In genomic region chr2:216034065-216034464, GRCh38 we compare ENCODE assay signal across 8 cellular contexts. TPM values are rescaled to one million over a fixed set of nuclear protein-coding genes. Genes with fewer than 3 reads are reported as not detected.
DNase-seq lines count a peak whose midpoint lies in the region; ATAC-seq, FAIRE-seq and TF ChIP-seq lines count a peak whose summit lies in the region.

No MANE protein-coding gene starts in this region.

- H3K4me1 ChIP-seq in left lung: peaks cover 0 to 5% of the 10 kb centered on the region in 2 donors

- H3K36me3 ChIP-seq in left lung: peaks cover 0 to 27% of the 10 kb centered on the region in 2 donors

- no peak overlapping the region for H3K27ac Mint-ChIP-seq in central memory CD8-positive, alpha-beta T cell (ENCODE audit: low read depth)

- H3K4me1 Mint-ChIP-seq in central memory CD8-positive, alpha-beta T cell: no peaks in the 10 kb centered on the region

- H3K9me3 ChIP-seq in left lung: no peaks in the 10 kb centered on the region

- intact Hi-C loops in left lung (cut with DNase I): no loop called here

- H3K27ac ChIP-seq in left lung: no peak overlapping the region

- DNase-seq in HEK293T (ENCODE audit: extremely low spot score): peak; percentile 76
- DNase-seq in NCI-H2029 treated with DMSO at 0.1 percent for 48 hours (lab: John Stamatoyannopoulos, UW): peak; percentile 26
- peak; percentile 60 for DNase-seq in activated CD4-positive, CD25-positive, alpha-beta regulatory T cell treated with anti-CD3 and anti-CD28 coated beads, Interleukin-2, amount 50 U/mL, for 16 hours (ENCODE audit: low read depth, low spot score)
- peak; percentile 67 to 76 for DNase-seq in central memory CD8-positive, alpha-beta T cell (ENCODE audit: low spot score in 2 of 2)
- peak in 1 of 2 donors; percentile 46 for DNase-seq in left lung
- peak; percentile 59 to 68 (median 61) for DNase-seq in stimulated activated CD4-positive, alpha-beta T cell treated with anti-CD3 and anti-CD28 coated beads, TNF-alpha, amount 100 ng/mL, for 4 hours (ENCODE audit: low read depth in 3 of 3)
- DNase-seq in DMS153 treated with DMSO at 0.1 percent for 48 hours (lab: John Stamatoyannopoulos, UW; ENCODE audit: unreplicated experiment): no peak

- H3K36me3 Mint-ChIP-seq in central memory CD8-positive, alpha-beta T cell (ENCODE audit: insufficient read depth): peaks cover 2% of the 10 kb centered on the region

- CTCF ChIA-PET in HEK293T (lab: Yijun Ruan, JAX): interaction anchor here (0.7 to 5.0 kb wide), 7 partner anchors 10 to 287 kb away, joined by 3 to 27 read pairs (median 3); no protein-coding TSS in a partner anchor

- no peaks in the 10 kb centered on the region for H3K27me3 Mint-ChIP-seq in central memory CD8-positive, alpha-beta T cell

- POLR2A ChIA-PET in HEK293T (lab: Yijun Ruan, JAX): no interaction called here

- TF ChIP-seq CTCF in left lung (IDR thresholded peaks at IDR 0.05): peak; percentile 87 to 94

- no peak overlapping the region for H3K4me3 Mint-ChIP-seq in central memory CD8-positive, alpha-beta T cell

- no peaks in the 10 kb centered on the region for H3K27me3 ChIP-seq in left lung

- H3K4me3 ChIP-seq in left lung: no peak overlapping the region

- peak; percentile 63 for FAIRE-seq in G401.6 (lab: Jason Lieb, UNC)

- H3K9me3 Mint-ChIP-seq in central memory CD8-positive, alpha-beta T cell: no peaks in the 10 kb centered on the region

- ATAC-seq in central memory CD8-positive, alpha-beta T cell (replicated peaks; ENCODE audit: extremely low read depth, poor library complexity, severe bottlenecking): no peak
- ATAC-seq in left lung: peak; percentile 92

TF ChIP-seq in HEK293T, 16 proteins besides CTCF, POLR2A, EP300 and RAD21:
- TF ChIP-seq NFRKB (IDR thresholded peaks at IDR 0.05) (no peak), HDGF (IDR thresholded peaks at IDR 0.05; ENCODE audit: borderline replicate concordance) (no peak), PKNOX1 (IDR thresholded peaks at IDR 0.05) (no peak), BHLHE40 (IDR thresholded peaks at IDR 0.05; ENCODE audit: borderline replicate concordance) (no peak), FOXA1 (IDR thresholded peaks at IDR 0.05) (no peak), SUZ12 (IDR thresholded peaks at IDR 0.05) (no peak), CTBP1 (IDR thresholded peaks at IDR 0.05; ENCODE audit: borderline replicate concordance) (no peak), ELF4 (IDR thresholded peaks at IDR 0.05) (no peak), LEF1 (IDR thresholded peaks at IDR 0.05; ENCODE audit: borderline replicate concordance) (no peak), L3MBTL2 (conservative IDR thresholded peaks at IDR 0.05) (no peak), FOXK2 (IDR thresholded peaks at IDR 0.05) (no peak), ARNT (IDR thresholded peaks at IDR 0.05) (no peak), ZNF384 (IDR thresholded peaks at IDR 0.05) (no peak), FOXM1 (IDR thresholded peaks at IDR 0.05; ENCODE audit: borderline replicate concordance) (no peak), TARDBP (IDR thresholded peaks at IDR 0.05) (no peak), SP1 (IDR thresholded peaks at IDR 0.05) (no peak)

RNA-seq across cellular contexts. Expression of gene MREG, which starts 20.7 kb away (rescaled TPM):
- 10 to 100 TPM; 13.9 to 17.1 TPM for total RNA-seq in left lung

RNA-seq across cellular contexts. Expression of gene PECR, which starts 47.5 kb away (rescaled TPM):
- total RNA-seq in left lung: 10 to 100 TPM; 13.4 to 17.3 TPM

RNA-seq across cellular contexts. Expression of gene TMEM169, which starts 47.7 kb away (rescaled TPM):
- total RNA-seq in left lung: 1 to 10 TPM; 1.5 to 1.8 TPM
